8 cellular contexts compared by ENCODE assay signal in the genomic region with DNA sequence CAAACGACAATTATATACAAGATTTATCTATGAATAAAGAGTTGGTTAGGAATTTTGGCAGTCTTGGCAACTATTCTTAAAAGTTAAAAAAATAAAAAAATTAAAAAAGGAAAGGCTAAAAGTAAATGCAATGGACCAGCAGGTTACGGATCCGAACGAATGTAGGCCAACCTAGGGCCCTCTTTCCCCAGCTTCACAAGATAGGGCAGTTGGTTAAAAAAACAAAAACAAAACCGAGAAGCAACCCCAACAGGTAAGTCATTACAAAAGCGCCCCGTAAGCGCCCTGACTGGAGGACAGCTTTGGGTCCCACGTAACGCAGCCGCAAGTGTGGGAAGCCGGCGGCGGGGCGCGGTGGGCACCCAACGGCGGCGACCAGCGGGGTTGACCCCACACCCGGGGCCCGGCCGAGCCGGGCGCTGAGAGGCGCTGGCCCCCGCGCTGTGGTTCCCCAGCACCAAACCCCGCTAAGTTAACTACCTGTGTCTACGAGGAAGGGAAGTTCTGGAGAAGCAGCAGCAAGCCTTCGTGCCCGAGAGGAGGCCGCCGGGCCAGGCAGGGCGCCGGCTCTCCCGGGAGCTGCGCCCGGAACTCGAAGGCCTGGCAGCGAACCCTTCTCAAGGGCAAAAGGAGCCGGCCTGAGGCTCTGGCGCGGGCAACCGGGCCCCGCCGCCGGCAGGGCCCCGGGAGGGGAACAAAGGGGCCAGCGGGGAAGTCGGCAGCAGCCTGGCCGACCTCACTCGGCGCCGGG. TPM values are rescaled to one million over a fixed set of nuclear protein-coding genes. Genes with fewer than 3 reads are reported as not detected.
A peak's percentile ranks its signal among the peaks of the same experiment; 100 is the strongest.
DNase-seq lines count a peak whose midpoint lies in the region; ATAC-seq and TF ChIP-seq lines count a peak whose summit lies in the region.

No MANE protein-coding gene starts in this region.

- H3K27me3 ChIP-seq in liver (ENCODE audit: control insufficient read depth in 4 of 4, insufficient read depth in 4 of 4, low read length in 3 of 4), result no peaks in the 10 kb centered on the region

- peak overlapping the region; percentile 65 to 83 (median 69) for H3K4me3 ChIP-seq in liver (ENCODE audit: low read depth in 1 of 3, low read length in 3 of 3)

- ATAC-seq in GM19467 (IDR thresholded peaks at IDR 0.05; ENCODE audit: unreplicated experiment), result peak; percentile 17
- ATAC-seq in central memory CD8-positive, alpha-beta T cell (replicated peaks; ENCODE audit: extremely low read depth, poor library complexity, severe bottlenecking), result no peak

- TF ChIP-seq CTCF in liver (IDR thresholded peaks at IDR 0.05; ENCODE audit: low read depth, low read length, missing input control), result no peak

- peak overlapping the region; percentile 97 to 100 for H3K9ac ChIP-seq in liver (ENCODE audit: low read depth in 1 of 2, low read length in 2 of 2)

- H3K27ac ChIP-seq in liver (ENCODE audit: low read depth in 1 of 2, low read length in 2 of 2), result peak overlapping the region; percentile 91 to 100

- WGBS in liver, result under 1% methylated on average over 55 of the region's 55 CpGs

- no peaks in the 10 kb centered on the region for H3K9me3 Mint-ChIP-seq in central memory CD8-positive, alpha-beta T cell

- DNase-seq in D341Med (ENCODE audit: low spot score), result peak; percentile 68
- peak; percentile 41 for DNase-seq in HT-29 (ENCODE audit: low spot score)
- DNase-seq in activated CD4-positive, CD25-positive, alpha-beta regulatory T cell (lab: John Stamatoyannopoulos, UW), result peak; percentile 18 to 34 (median 27)
- peak; percentile 51 to 56 for DNase-seq in central memory CD8-positive, alpha-beta T cell (ENCODE audit: low spot score in 2 of 2)
- peak; percentile 14 to 52 (median 37) for DNase-seq in stimulated activated CD4-positive, alpha-beta T cell treated with anti-CD3 and anti-CD28 coated beads, TNF-alpha, amount 100 ng/mL, for 48 hours (ENCODE audit: low read depth in 3 of 3)
- DNase-seq in superior temporal gyrus (ENCODE audit: extremely low spot score), result no peak

- TF ChIP-seq RAD21 in liver (IDR thresholded peaks at IDR 0.05), result no peak

- peaks cover 2 to 10% (median 2%) of the 10 kb centered on the region in 4 donors for H3K36me3 ChIP-seq in liver (ENCODE audit: control insufficient read depth in 4 of 4, insufficient read depth in 3 of 4, low read depth in 1 of 4, low read length in 3 of 4)

- H3K9me3 ChIP-seq in liver (ENCODE audit: control insufficient read depth in 4 of 4, low read length in 3 of 4), result no peaks in the 10 kb centered on the region

- no peaks in the 10 kb centered on the region for H3K27me3 Mint-ChIP-seq in central memory CD8-positive, alpha-beta T cell

- peak overlapping the region; percentile 94 for H3K4me3 Mint-ChIP-seq in central memory CD8-positive, alpha-beta T cell

- peak overlapping the region; percentile 99 for H3K27ac Mint-ChIP-seq in central memory CD8-positive, alpha-beta T cell (ENCODE audit: low read depth)

- H3K36me3 Mint-ChIP-seq in central memory CD8-positive, alpha-beta T cell (ENCODE audit: insufficient read depth), result peaks cover 43% of the 10 kb centered on the region

- H3K4me1 ChIP-seq in liver (ENCODE audit: control insufficient read depth in 4 of 4, insufficient read depth in 4 of 4, low read length in 3 of 4), result peaks cover 0 to 21% (median 4%) of the 10 kb centered on the region in 4 donors

- peaks cover 53% of the 10 kb centered on the region for H3K4me1 Mint-ChIP-seq in central memory CD8-positive, alpha-beta T cell

TF ChIP-seq in liver, 16 proteins besides CTCF, POLR2A, EP300 and RAD21:
- no peak for TF ChIP-seq SP1 (IDR thresholded peaks at IDR 0.05)
TF ChIP-seq in liver: peak in this region for 0.

RNA-seq across cellular contexts. Expression of a gene that starts 0.9 kb away (rescaled TPM):
- total RNA-seq in HT-29 (2014; rRNA removed; shearing (Covaris generic)), result 73.1 and 75.3 TPM in 2 replicates
- 100 to 1,000 TPM; 186 to 256 TPM for total RNA-seq in liver
- 10 to 100 TPM; 46.8 to 49.3 TPM for polyA plus RNA-seq in liver
